Comparison of ENCODE assay signal across 8 cellular contexts in the genomic region with DNA sequence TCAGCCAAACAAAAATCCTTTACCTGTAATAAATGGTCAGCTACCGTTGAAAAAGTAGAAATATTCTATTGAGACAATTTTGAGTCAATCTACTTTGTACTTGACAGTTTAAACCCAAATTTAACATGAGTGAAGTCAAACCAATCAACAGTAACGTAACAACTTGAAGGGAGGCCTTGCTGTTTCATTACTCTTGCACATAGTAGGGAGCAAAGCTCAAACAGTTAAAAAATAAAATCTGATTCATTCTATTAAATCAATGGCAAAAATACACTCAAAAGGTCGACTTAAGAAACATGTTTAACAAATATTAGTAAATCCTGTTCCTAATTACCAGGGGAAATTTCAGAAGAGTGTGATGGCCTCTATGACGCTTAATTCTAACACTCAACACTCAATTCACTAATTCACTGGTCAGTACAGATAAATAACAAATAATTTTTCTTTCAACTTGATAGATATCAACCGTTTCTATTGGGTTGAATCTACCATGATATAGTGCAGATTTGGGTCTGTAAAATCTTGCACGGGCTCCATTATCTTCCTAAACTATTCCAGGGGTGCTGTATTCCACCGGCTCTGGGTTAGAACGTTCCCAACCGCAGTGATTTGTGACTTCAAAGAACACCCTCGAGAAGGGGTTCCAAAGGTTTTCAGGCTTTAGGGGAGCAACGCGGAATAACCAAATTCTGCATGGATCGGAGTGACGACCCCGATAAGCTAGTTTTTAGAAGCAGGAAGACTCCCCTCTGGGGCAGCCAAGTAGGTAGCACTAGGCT. TPM values are rescaled to one million over a fixed set of nuclear protein-coding genes. Genes with fewer than 3 reads are reported as not detected.
DNase-seq lines count a peak whose midpoint lies in the region; ATAC-seq and TF ChIP-seq lines count a peak whose summit lies in the region.

No MANE protein-coding gene starts in this region.

- POLR2A ChIA-PET in activated CD4-positive, alpha-beta T cell treated with anti-CD3 and anti-CD28 coated beads, Interleukin-2, amount 10 ng/mL, durations not matched to agents 7 days and 5 days (lab: Charles Lee): interaction anchor here (0.6 to 1.6 kb wide), 3 partner anchors 10 to 188 kb away, joined by 3 to 4 read pairs (median 4); no protein-coding TSS in a partner anchor

- H3K27ac Mint-ChIP-seq in activated CD4-positive, alpha-beta T cell treated with anti-CD3 and anti-CD28 coated beads, Interleukin-2, amount 10 ng/mL, durations not matched to agents 7 days and 5 days: peak overlapping the region; percentile 87

- H3K27ac ChIP-seq in right lobe of liver (peak overlapping the region; percentile 69 to 89 (median 77)), thyroid gland (peak overlapping the region in 2 of 3 donors; percentile 78 to 83)

- CTCF ChIA-PET in activated CD4-positive, alpha-beta T cell treated with anti-CD3 and anti-CD28 coated beads, Interleukin-2, amount 10 ng/mL, durations not matched to agents 7 days and 5 days (lab: Charles Lee): interaction anchor here (1.2 to 1.8 kb wide), 3 partner anchors 9 to 26 kb away, joined by 3 to 12 read pairs (median 5); no protein-coding TSS in a partner anchor

- peaks cover 8% of the 10 kb centered on the region for H3K27me3 Mint-ChIP-seq in activated CD4-positive, alpha-beta T cell treated with anti-CD3 and anti-CD28 coated beads, Interleukin-2, amount 10 ng/mL, durations not matched to agents 7 days and 5 days

- WGBS in right lobe of liver (ENCODE audit: insufficient coverage, low coverage, low lambda C conversion rate, missing lambda C conversion rate): 19% methylated on average over 13 of the region's 15 CpGs
- WGBS in thyroid gland, 2 donors: 23 to 26% methylated on average over 15 of the region's 15 CpGs

- no peak for DNase-seq in activated CD4-positive, alpha-beta T cell treated with anti-CD3 and anti-CD28 coated beads, Interleukin-2, amount 10 ng/mL, durations not matched to agents 7 days and 5 days
- DNase-seq in activated CD4-positive, alpha-beta T cell treated with anti-CD3 and anti-CD28 coated beads for 4 hours: no peak
- DNase-seq in adipocyte (ENCODE audit: low read depth): no peak
- DNase-seq in right lobe of liver: no peak
- DNase-seq in thyroid gland: no peak
- DNase-seq in NCI-H1694 treated with DMSO at 0.1 percent for 48 hours (lab: John Stamatoyannopoulos, UW): no peak

- H3K4me1 ChIP-seq in adipocyte (ENCODE audit: control insufficient read depth, insufficient read depth, low read length) (peaks cover 11% of the 10 kb centered on the region), right lobe of liver (peaks cover 0 to 10% (median 0%) of the 10 kb centered on the region in 4 donors), thyroid gland (peaks cover 5 to 10% of the 10 kb centered on the region in 2 donors)

- H3K4me1 Mint-ChIP-seq in activated CD4-positive, alpha-beta T cell treated with anti-CD3 and anti-CD28 coated beads, Interleukin-2, amount 10 ng/mL, durations not matched to agents 7 days and 5 days: peaks cover 58% of the 10 kb centered on the region

- H3K4me3 ChIP-seq in adipocyte (ENCODE audit: low read length): peak overlapping the region; percentile 84
- peak overlapping the region; percentile 59 to 86 (median 75) for H3K4me3 ChIP-seq in right lobe of liver
- peak overlapping the region; percentile 4 to 80 (median 60) for H3K4me3 ChIP-seq in thyroid gland (replicated peaks in 1 of 3)

- H3K9me3 ChIP-seq in adipocyte (ENCODE audit: control insufficient read depth, low read length) (no peaks in the 10 kb centered on the region), right lobe of liver (no peaks in the 10 kb centered on the region), thyroid gland (no peaks in the 10 kb centered on the region)

- H3K36me3 ChIP-seq in adipocyte (ENCODE audit: control insufficient read depth, insufficient read depth, low read length, severe bottlenecking) (no peaks in the 10 kb centered on the region), right lobe of liver (no peaks in the 10 kb centered on the region), thyroid gland (no peaks in the 10 kb centered on the region)

- ATAC-seq in right lobe of liver (no peak), GM18868 (IDR thresholded peaks at IDR 0.05; ENCODE audit: unreplicated experiment) (no peak), GM18867 (IDR thresholded peaks at IDR 0.05; ENCODE audit: unreplicated experiment) (no peak)

- intact Hi-C loops in right lobe of liver (cut with DNase I) (no loop called here), thyroid gland (cut with DNase I) (no loop called here)

- TF ChIP-seq CTCF in right lobe of liver (IDR thresholded peaks at IDR 0.05) (no peak), thyroid gland (IDR thresholded peaks at IDR 0.05) (no peak)

- H3K36me3 Mint-ChIP-seq in activated CD4-positive, alpha-beta T cell treated with anti-CD3 and anti-CD28 coated beads, Interleukin-2, amount 10 ng/mL, durations not matched to agents 7 days and 5 days (ENCODE audit: low read depth): peaks cover 9% of the 10 kb centered on the region

- TF ChIP-seq POLR2A in right lobe of liver (IDR thresholded peaks at IDR 0.05): no peak
- no peak for TF ChIP-seq POLR2A in thyroid gland (IDR thresholded peaks at IDR 0.05)

- H3K9ac ChIP-seq in adipocyte (ENCODE audit: low read length): peak overlapping the region; percentile 87

- peaks cover 6% of the 10 kb centered on the region for H3K9me3 Mint-ChIP-seq in activated CD4-positive, alpha-beta T cell treated with anti-CD3 and anti-CD28 coated beads, Interleukin-2, amount 10 ng/mL, durations not matched to agents 7 days and 5 days

- H3K27me3 ChIP-seq in adipocyte (replicated peaks; ENCODE audit: control insufficient read depth, insufficient read depth, low read length) (no peaks in the 10 kb centered on the region), right lobe of liver (no peaks in the 10 kb centered on the region), thyroid gland (no peaks in the 10 kb centered on the region)

- H3K4me3 Mint-ChIP-seq in activated CD4-positive, alpha-beta T cell treated with anti-CD3 and anti-CD28 coated beads, Interleukin-2, amount 10 ng/mL, durations not matched to agents 7 days and 5 days: peak overlapping the region; percentile 78

RNA-seq across cellular contexts. Expression of gene TARBP1, which starts 1.4 kb away (rescaled TPM):
- 10 to 100 TPM; 31.3 to 33.2 TPM for total RNA-seq in activated CD4-positive, alpha-beta T cell treated with anti-CD3 and anti-CD28 coated beads, Interleukin-2, amount 10 ng/mL, durations not matched to agents 7 days and 5 days
- total RNA-seq in right lobe of liver (10 to 100 TPM in 2 of 6 experiments, 1 to 10 TPM in 4; 7.2 to 16.7 (median 8.0) TPM), thyroid gland (10 to 100 TPM; 27.1 to 58.1 (median 31.3) TPM)
